8 cellular contexts compared by ENCODE assay signal in genomic region chr22:25202290-25202921, GRCh38. TPM values are rescaled to one million over a fixed set of nuclear protein-coding genes. Genes with fewer than 3 reads are reported as not detected.
DNase-seq lines count a peak whose midpoint lies in the region; ATAC-seq and TF ChIP-seq lines count a peak whose summit lies in the region.

No MANE protein-coding gene starts in this region.

- peaks cover 4 to 17% (median 8%) of the 10 kb centered on the region in 3 donors for H3K27me3 Mint-ChIP-seq in naive B cell

- H3K36me3 Mint-ChIP-seq in naive B cell = no peaks in the 10 kb centered on the region

- H3K36me3 ChIP-seq in HAP-1 (replicated peaks) = no peaks in the 10 kb centered on the region; the same call in 1 of the 2 replicates

- no peaks in the 10 kb centered on the region for H3K4me1 ChIP-seq in HAP-1

- TF ChIP-seq CTCF in AG09319 (IDR thresholded peaks at IDR 0.05; ENCODE audit: low read depth, low read length) = peak; percentile 92

- no peaks in the 10 kb centered on the region for H3K4me1 Mint-ChIP-seq in naive B cell

- no peaks in the 10 kb centered on the region for H3K27me3 ChIP-seq in HAP-1 (ENCODE audit: low read depth)

- H3K9me3 Mint-ChIP-seq in naive B cell = no peaks in the 10 kb centered on the region

- H3K27ac Mint-ChIP-seq in naive B cell = peak overlapping the region in 2 of 6 donors; percentile 44

- in situ Hi-C loops in HAP-1 (cut with MboI; ENCODE audit: low sequenced_read_pairs) = no loop called here

- H3K4me3 ChIP-seq in HAP-1 = no peak overlapping the region

- TF ChIP-seq POLR2A in erythroblast (IDR thresholded peaks at IDR 0.05; ENCODE audit: low read length) = no peak

- DNase-seq in AG09319 (ENCODE audit: extremely low read depth, low read depth) (peak; percentile 7), HAP-1 (ENCODE audit: low spot score in 2 of 2) (peak; percentile 58 to 78), NCI-H82 treated with DMSO at 0.1 percent for 48 hours (lab: John Stamatoyannopoulos, UW; ENCODE audit: unreplicated experiment) (peak; percentile 0), erythroblast (lab: John Stamatoyannopoulos, UW) (peak; percentile 40 to 70), naive B cell (peak; percentile 16), stromal cell of bone marrow (ENCODE audit: low read depth) (peak; percentile 26)
- peak; percentile 8 for DNase-seq in activated CD8-positive, alpha-beta memory T cell treated with anti-CD3 and anti-CD28 coated beads, Interleukin-2, amount 50 U/mL, for 1 hour (ENCODE audit: extremely low read depth)

- ATAC-seq in naive B cell (ENCODE audit: low read depth in 2 of 2) (no peak), GM21515 (IDR thresholded peaks at IDR 0.05; ENCODE audit: unreplicated experiment) (no peak)

- H3K4me3 Mint-ChIP-seq in naive B cell = no peak overlapping the region

- no peaks in the 10 kb centered on the region for H3K9me3 ChIP-seq in HAP-1

RNA-seq across cellular contexts. Expression of gene CRYBB3, which starts 2.7 kb away (rescaled TPM):
- polyA plus RNA-seq in naive B cell (ENCODE audit: low read depth in 6 of 6) = not detected

RNA-seq across cellular contexts. Expression of gene CRYBB2, which starts 17.0 kb away (rescaled TPM):
- not detected for polyA plus RNA-seq in naive B cell (ENCODE audit: low read depth in 6 of 6)

Comparison
In these comparisons a context has a peak if more than half of its experiments do, and no peak if none do; other contexts are left out.
1. DNase-seq: peak in every context shown above with its lines; median percentile 68 in HAP-1; 55 in erythroblast; 26 in stromal cell of bone marrow; 16 in naive B cell; 8 in activated CD8-positive, alpha-beta memory T cell treated with anti-CD3 and anti-CD28 coated beads, Interleukin-2, amount 50 U/mL, for 1 hour; 7 in AG09319; 0 in NCI-H82 treated with DMSO at 0.1 percent for 48 hours.